Comparison of ENCODE assay signal across 16 cellular contexts in the genomic region with DNA sequence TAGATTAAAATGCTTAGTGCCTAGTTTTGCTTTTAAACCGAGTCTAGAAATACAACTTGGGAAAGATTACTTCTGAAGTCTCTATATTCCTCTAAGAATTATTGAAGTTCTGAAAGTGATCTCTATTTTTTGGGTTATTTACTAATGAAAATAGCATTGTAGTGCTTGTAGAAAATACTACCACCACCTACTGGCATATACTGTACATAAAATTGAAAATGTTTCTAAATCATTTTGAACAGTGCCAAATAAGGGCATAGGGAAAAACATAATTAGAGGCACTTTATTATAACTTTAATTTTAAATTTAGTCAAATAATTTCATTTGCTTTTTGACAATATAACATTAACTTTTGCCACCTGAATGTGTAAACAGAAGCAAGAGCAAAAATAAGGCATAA.
DNase-seq lines count a peak whose midpoint lies in the region; TF ChIP-seq lines count a peak whose summit lies in the region.
"Had no signal": no experiment of that assay in that cellular context is flagged by ENCODE, and none has a peak within 500 bp of the region (broad histone marks: within the 10 kb centered on the region; RNA-seq: fewer than 3 reads in every experiment).

No MANE protein-coding gene starts in this region.

- DNase-seq in AG10803 (ENCODE audit: low read depth) (peak; percentile 1), LHCN-M2 (ENCODE audit: low read depth) (peak; percentile 19), cardiac fibroblast (ENCODE audit: low read depth in 2 of 2) (peak; percentile 42 to 61), NK-92 (lab: John Stamatoyannopoulos, UW; ENCODE audit: unreplicated experiment) (no peak), NCI-H187 treated with DMSO at 0.1 percent for 48 hours (lab: John Stamatoyannopoulos, UW) (no peak), Peyer's patch (no peak), 8988T (no peak)
- DNase-seq: activated CD4-positive, alpha-beta T cell treated with anti-CD3 and anti-CD28 coated beads for 1 hour; EL; H7; MM.1S; NCI-H2171; stimulated activated naive CD4-positive, alpha-beta T cell treated with Interleukin-2 at 50 U/mL for 16 hours had no signal

- H3K4me3 ChIP-seq in AG10803 (ENCODE audit: low read length) (no peak overlapping the region), cardiac fibroblast (replicated peaks in 1 of 2; ENCODE audit: low read depth in 2 of 2, low read length in 2 of 2) (no peak overlapping the region), liver (ENCODE audit: low read depth in 1 of 3, low read length in 3 of 3) (no peak overlapping the region), Peyer's patch (no peak overlapping the region)
- H3K4me3 ChIP-seq: right atrium auricular region had no signal

- TF ChIP-seq CTCF in AG10803 (conservative IDR thresholded peaks at IDR 0.05; ENCODE audit: low read length) (no peak; the same call in 1 of the 2 replicates), cardiac fibroblast (IDR thresholded peaks at IDR 0.05; ENCODE audit: low read depth, low read length) (no peak), liver (IDR thresholded peaks at IDR 0.05; ENCODE audit: low read depth, low read length, missing input control) (no peak), Peyer's patch (IDR thresholded peaks at IDR 0.05) (peak in 2 of 6 experiments; percentile 3 to 6)

- H3K36me3 ChIP-seq in liver (ENCODE audit: control insufficient read depth in 4 of 4, insufficient read depth in 3 of 4, low read depth in 1 of 4, low read length in 3 of 4), result no peaks in the 10 kb centered on the region
- no peaks in the 10 kb centered on the region for H3K36me3 ChIP-seq in Peyer's patch
- H3K36me3 ChIP-seq: right atrium auricular region had no signal

- H3K27ac ChIP-seq in liver (ENCODE audit: low read depth in 1 of 2, low read length in 2 of 2), result no peak overlapping the region
- no peak overlapping the region for H3K27ac ChIP-seq in Peyer's patch
- H3K27ac ChIP-seq: HL-60, right atrium auricular region had no signal

- H3K27me3 ChIP-seq in liver (ENCODE audit: control insufficient read depth in 4 of 4, insufficient read depth in 4 of 4, low read length in 3 of 4) (no peaks in the 10 kb centered on the region), Peyer's patch (no peaks in the 10 kb centered on the region)
- H3K27me3 ChIP-seq: right atrium auricular region had no signal

- no peaks in the 10 kb centered on the region for H3K9me3 ChIP-seq in liver (ENCODE audit: control insufficient read depth in 4 of 4, low read length in 3 of 4)
- H3K9me3 ChIP-seq in Peyer's patch, result no peaks in the 10 kb centered on the region
- H3K9me3 ChIP-seq: right atrium auricular region had no signal

- 76% methylated on average over 1 of the region's 1 CpG for WGBS in liver

- no peaks in the 10 kb centered on the region for H3K4me1 ChIP-seq in liver (ENCODE audit: control insufficient read depth in 4 of 4, insufficient read depth in 4 of 4, low read length in 3 of 4)
- H3K4me1 ChIP-seq in Peyer's patch, result no peaks in the 10 kb centered on the region

- no peak overlapping the region for H3K9ac ChIP-seq in liver (ENCODE audit: low read depth in 1 of 2, low read length in 2 of 2)

- TF ChIP-seq RAD21 in liver (IDR thresholded peaks at IDR 0.05), result peak; percentile 49 to 61

- TF ChIP-seq POLR2A in Peyer's patch (IDR thresholded peaks at IDR 0.05), result no peak

TF ChIP-seq in liver, 16 proteins besides CTCF, POLR2A, EP300 and RAD21:
- TF ChIP-seq, protein P1, sequence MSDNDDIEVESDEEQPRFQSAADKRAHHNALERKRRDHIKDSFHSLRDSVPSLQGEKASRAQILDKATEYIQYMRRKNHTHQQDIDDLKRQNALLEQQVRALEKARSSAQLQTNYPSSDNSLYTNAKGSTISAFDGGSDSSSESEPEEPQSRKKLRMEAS (IDR thresholded peaks at IDR 0.05), result no peak
- TF ChIP-seq GABPA (IDR thresholded peaks at IDR 0.05 in 1 of 2, conservative IDR thresholded peaks at IDR 0.05 in 1 of 2), result no peak
- no peak for TF ChIP-seq JUND (IDR thresholded peaks at IDR 0.05)
- TF ChIP-seq TAF1 (conservative IDR thresholded peaks at IDR 0.05), result no peak
- TF ChIP-seq YY1 (IDR thresholded peaks at IDR 0.05), result no peak
- TF ChIP-seq, protein P2, sequence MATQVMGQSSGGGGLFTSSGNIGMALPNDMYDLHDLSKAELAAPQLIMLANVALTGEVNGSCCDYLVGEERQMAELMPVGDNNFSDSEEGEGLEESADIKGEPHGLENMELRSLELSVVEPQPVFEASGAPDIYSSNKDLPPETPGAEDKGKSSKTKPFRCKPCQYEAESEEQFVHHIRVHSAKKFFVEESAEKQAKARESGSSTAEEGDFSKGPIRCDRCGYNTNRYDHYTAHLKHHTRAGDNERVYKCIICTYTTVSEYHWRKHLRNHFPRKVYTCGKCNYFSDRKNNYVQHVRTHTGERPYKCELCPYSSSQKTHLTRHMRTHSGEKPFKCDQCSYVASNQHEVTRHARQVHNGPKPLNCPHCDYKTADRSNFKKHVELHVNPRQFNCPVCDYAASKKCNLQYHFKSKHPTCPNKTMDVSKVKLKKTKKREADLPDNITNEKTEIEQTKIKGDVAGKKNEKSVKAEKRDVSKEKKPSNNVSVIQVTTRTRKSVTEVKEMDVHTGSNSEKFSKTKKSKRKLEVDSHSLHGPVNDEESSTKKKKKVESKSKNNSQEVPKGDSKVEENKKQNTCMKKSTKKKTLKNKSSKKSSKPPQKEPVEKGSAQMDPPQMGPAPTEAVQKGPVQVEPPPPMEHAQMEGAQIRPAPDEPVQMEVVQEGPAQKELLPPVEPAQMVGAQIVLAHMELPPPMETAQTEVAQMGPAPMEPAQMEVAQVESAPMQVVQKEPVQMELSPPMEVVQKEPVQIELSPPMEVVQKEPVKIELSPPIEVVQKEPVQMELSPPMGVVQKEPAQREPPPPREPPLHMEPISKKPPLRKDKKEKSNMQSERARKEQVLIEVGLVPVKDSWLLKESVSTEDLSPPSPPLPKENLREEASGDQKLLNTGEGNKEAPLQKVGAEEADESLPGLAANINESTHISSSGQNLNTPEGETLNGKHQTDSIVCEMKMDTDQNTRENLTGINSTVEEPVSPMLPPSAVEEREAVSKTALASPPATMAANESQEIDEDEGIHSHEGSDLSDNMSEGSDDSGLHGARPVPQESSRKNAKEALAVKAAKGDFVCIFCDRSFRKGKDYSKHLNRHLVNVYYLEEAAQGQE (IDR thresholded peaks at IDR 0.05), result no peak
- TF ChIP-seq HNF4A (conservative IDR thresholded peaks at IDR 0.05), result no peak
- no peak for TF ChIP-seq SP1 (IDR thresholded peaks at IDR 0.05)
- no peak for TF ChIP-seq NR2F2 (IDR thresholded peaks at IDR 0.05)
- no peak for TF ChIP-seq FOXA2 (IDR thresholded peaks at IDR 0.05)
- no peak for TF ChIP-seq RXRA (IDR thresholded peaks at IDR 0.05)
TF ChIP-seq in liver: peak in this region for 0.

Comparison
In these comparisons a context has a peak if more than half of its experiments do, and no peak if none do; other contexts are left out.
1. DNase-seq: peak in AG10803 (single experiment), LHCN-M2 (single experiment) and cardiac fibroblast (2 of 2); none in NK-92 (single experiment), NCI-H187 treated with DMSO at 0.1 percent for 48 hours (single experiment), Peyer's patch (0 of 3) and 8988T (single experiment).